19 cellular contexts compared by ENCODE assay signal in genomic region chr4:41349021-41349420, GRCh38.
"Had no signal": no experiment of that assay in that cellular context is flagged by ENCODE, and none has a peak within 500 bp of the region (broad histone marks: within the 10 kb centered on the region; RNA-seq: fewer than 3 reads in every experiment).

No MANE protein-coding gene starts in this region.

- DNase-seq: cortex of kidney; effector memory CD8-positive, alpha-beta T cell; erythroblast; heart left ventricle; hippocampal formation; left colon; left ventricle myocardium superior; mammary epithelial cell; naive thymus-derived CD8-positive, alpha-beta T cell; posterior cingulate gyrus; right cardiac atrium; small intestine; stimulated activated CD4-positive, alpha-beta T cell treated with anti-CD3 and anti-CD28 coated beads, Interleukin-12 subunit alpha, Interleukin-12 subunit beta, amount 100 ng/mL, for 4 hours; stimulated activated CD4-positive, alpha-beta T cell treated with anti-CD3 and anti-CD28 coated beads, Interleukin-2, amount 100 ng/mL, for 48 hours; stimulated activated naive CD4-positive, alpha-beta T cell treated with Interleukin-2 at 50 U/mL for 16 hours; tibial artery; uterus had no signal

- FAIRE-seq: frontal cortex, small intestine had no signal

- H3K27me3 Mint-ChIP-seq: effector memory CD8-positive, alpha-beta T cell had no signal

- H3K4me1 Mint-ChIP-seq: naive thymus-derived CD8-positive, alpha-beta T cell had no signal

- ATAC-seq: effector memory CD8-positive, alpha-beta T cell; heart left ventricle; left colon; left ventricle myocardium superior; naive thymus-derived CD8-positive, alpha-beta T cell; right cardiac atrium had no signal

- H3K27ac Mint-ChIP-seq: effector memory CD8-positive, alpha-beta T cell had no signal

- H3K4me3 Mint-ChIP-seq: effector memory CD8-positive, alpha-beta T cell; naive thymus-derived CD8-positive, alpha-beta T cell; neural crest cell had no signal
